ENCODE assay signal across 8 cellular contexts in genomic region chr15:89112341-89112971, GRCh38. TPM values are rescaled to one million over a fixed set of nuclear protein-coding genes. Genes with fewer than 3 reads are reported as not detected.
A peak's percentile ranks its signal among the peaks of the same experiment; 100 is the strongest.
DNase-seq lines count a peak whose midpoint lies in the region; ATAC-seq and TF ChIP-seq lines count a peak whose summit lies in the region.

No MANE protein-coding gene starts in this region.

- no peak overlapping the region for H3K4ac ChIP-seq in IMR-90 (ENCODE audit: low read depth, low read length)

- H2AK9ac ChIP-seq in IMR-90 (replicated peaks; ENCODE audit: low read depth, low read length, poor library complexity), result no peak overlapping the region

- BruUV-seq in IMR-90 (replicated peaks; lab: Mats Ljungman, UMichigan), result no TSS peak

- H4K8ac ChIP-seq in IMR-90 (ENCODE audit: low read depth in 2 of 2, low read length in 2 of 2), result no peak overlapping the region

- dilution Hi-C loops in IMR-90 (cut with HindIII; ENCODE audit: low sequenced_read_pairs, unreplicated experiment), result no loop called here

- H4K20me1 ChIP-seq in IMR-90 (ENCODE audit: insufficient read depth, low read length), result no peaks in the 10 kb centered on the region

- in situ Hi-C loops in IMR-90 (cut with MboI; ENCODE audit: low sequenced_read_pairs), result no loop called here

- H2AK5ac ChIP-seq in IMR-90 (ENCODE audit: low read depth, low read length), result peak overlapping the region; percentile 28

- H3K4me2 ChIP-seq in IMR-90 (ENCODE audit: low read depth, low read length), result no peak overlapping the region

- no peak overlapping the region for H3K56ac ChIP-seq in IMR-90 (ENCODE audit: extremely low read depth, insufficient read depth, low read length)

- no CpG with 5 or more reads among the region's 1 CpG for WGBS in IMR-90 (ENCODE audit: extremely low coverage in 2 of 2, insufficient read length in 1 of 2), 2 experiments
- 15 to 45% methylated on average over 1 of the region's 1 CpG for WGBS in sigmoid colon, 2 donors

- H2BK5ac ChIP-seq in IMR-90 (ENCODE audit: low read depth, low read length, poor library complexity, severe bottlenecking), result no peak overlapping the region

- H2BK20ac ChIP-seq in IMR-90 (ENCODE audit: low read depth, low read length), result no peak overlapping the region

- H3K14ac ChIP-seq in IMR-90 (replicated peaks; ENCODE audit: low read depth, low read length), result no peak overlapping the region

- no peak overlapping the region for H2AFZ ChIP-seq in IMR-90 (replicated peaks; ENCODE audit: low read length, poor library complexity)

- TF ChIP-seq CTCF in IMR-90 (conservative IDR thresholded peaks at IDR 0.05; ENCODE audit: low read depth, low read length) (no peak), sigmoid colon (IDR thresholded peaks at IDR 0.05) (no peak)

- TF ChIP-seq EP300 in sigmoid colon (IDR thresholded peaks at IDR 0.05), result no peak

- ATAC-seq in GM21423 (IDR thresholded peaks at IDR 0.05; ENCODE audit: unreplicated experiment), result peak; percentile 93
- ATAC-seq in IMR-90 (ENCODE audit: low read depth), result peak; percentile 43

- no peak overlapping the region for H2BK120ac ChIP-seq in IMR-90 (ENCODE audit: low read depth, low read length)

- TF ChIP-seq POLR2A in IMR-90 (IDR thresholded peaks at IDR 0.05; ENCODE audit: low read depth, low read length), result no peak
- no peak for TF ChIP-seq POLR2A in sigmoid colon (IDR thresholded peaks at IDR 0.05)

- H3K36me3 ChIP-seq in IMR-90 (ENCODE audit: control insufficient read depth, insufficient read depth, low read length), result peaks cover 12% of the 10 kb centered on the region
- H3K36me3 ChIP-seq in sigmoid colon, result peaks cover 2 to 28% (median 10%) of the 10 kb centered on the region in 4 donors

- H3K4me1 ChIP-seq in IMR-90 (ENCODE audit: control insufficient read depth, insufficient read depth, low read length) (peaks cover 18% of the 10 kb centered on the region), sigmoid colon (peaks cover 0 to 72% (median 55%) of the 10 kb centered on the region in 4 donors)

- no peak overlapping the region for H3K18ac ChIP-seq in IMR-90 (ENCODE audit: low read depth, low read length)

- H4K91ac ChIP-seq in IMR-90 (ENCODE audit: insufficient read depth, low read depth, low read length), result no peak overlapping the region

- peaks cover 20% of the 10 kb centered on the region for H3K9me1 ChIP-seq in IMR-90 (ENCODE audit: insufficient read depth, low read length)

- no peaks in the 10 kb centered on the region for H3K27me3 ChIP-seq in IMR-90 (ENCODE audit: control insufficient read depth, insufficient read depth, low read length)
- no peaks in the 10 kb centered on the region for H3K27me3 ChIP-seq in sigmoid colon

- peak; percentile 51 for DNase-seq in EL
- peak; percentile 49 for DNase-seq in IMR-90
- DNase-seq in epithelial cell of prostate (ENCODE audit: low read depth, low spot score), result no peak
- peak; percentile 65 for DNase-seq in sigmoid colon
- DNase-seq in SW 1271 (lab: John Stamatoyannopoulos, UW), result no peak
- no peak for DNase-seq in NCI-H510A (lab: John Stamatoyannopoulos, UW)
- no peak for DNase-seq in activated naive CD4-positive, alpha-beta T cell (lab: John Stamatoyannopoulos, UW)

- no peak overlapping the region for H2BK15ac ChIP-seq in IMR-90 (ENCODE audit: low read depth, low read length)

- no peak overlapping the region for H3K23ac ChIP-seq in IMR-90 (ENCODE audit: low read depth, low read length)

- CTCF ChIA-PET in IMR-90 (lab: Yijun Ruan, JAX), result interaction anchor here (0.9 to 1.9 kb wide), 3 partner anchors 17 to 65 kb away, joined by 3 to 4 read pairs (median 4); no protein-coding TSS in a partner anchor

- H3K9ac ChIP-seq in IMR-90 (ENCODE audit: low read depth, low read length), result no peak overlapping the region

- no peaks in the 10 kb centered on the region for H3K9me3 ChIP-seq in IMR-90 (ENCODE audit: control insufficient read depth, insufficient read depth, low read length)
- H3K9me3 ChIP-seq in sigmoid colon, result no peaks in the 10 kb centered on the region

- peaks cover 53 to 74% of the 10 kb centered on the region in 2 experiments; a peak in 3 of 4 replicates for H3K79me1 ChIP-seq in IMR-90 (ENCODE audit: low read depth in 1 of 2, low read length in 2 of 2)

- H4K5ac ChIP-seq in IMR-90 (ENCODE audit: low read depth, low read length), result no peak overlapping the region

- no peak overlapping the region for H3K27ac ChIP-seq in IMR-90 (ENCODE audit: insufficient read depth, low read length)
- peak overlapping the region; percentile 23 for H3K27ac ChIP-seq in epithelial cell of prostate
- peak overlapping the region; percentile 53 to 90 (median 70) for H3K27ac ChIP-seq in sigmoid colon

- no peak for TF ChIP-seq RAD21 in IMR-90 (IDR thresholded peaks at IDR 0.05; ENCODE audit: low read length)

- H3K4me3 ChIP-seq in IMR-90 (ENCODE audit: insufficient read depth, low read depth, low read length) (no peak overlapping the region), sigmoid colon (no peak overlapping the region)

- intact Hi-C loops in IMR-90 (cut with micrococcal nuclease), result no loop called here
- intact Hi-C loops in sigmoid colon (cut with DNase I), result no loop called here

- POLR2A ChIA-PET in IMR-90 (lab: Charles Lee; ENCODE audit: unreplicated experiment), result no interaction called here

TF ChIP-seq in IMR-90, 13 proteins besides CTCF, POLR2A, EP300 and RAD21:
- TF ChIP-seq, protein P1, sequence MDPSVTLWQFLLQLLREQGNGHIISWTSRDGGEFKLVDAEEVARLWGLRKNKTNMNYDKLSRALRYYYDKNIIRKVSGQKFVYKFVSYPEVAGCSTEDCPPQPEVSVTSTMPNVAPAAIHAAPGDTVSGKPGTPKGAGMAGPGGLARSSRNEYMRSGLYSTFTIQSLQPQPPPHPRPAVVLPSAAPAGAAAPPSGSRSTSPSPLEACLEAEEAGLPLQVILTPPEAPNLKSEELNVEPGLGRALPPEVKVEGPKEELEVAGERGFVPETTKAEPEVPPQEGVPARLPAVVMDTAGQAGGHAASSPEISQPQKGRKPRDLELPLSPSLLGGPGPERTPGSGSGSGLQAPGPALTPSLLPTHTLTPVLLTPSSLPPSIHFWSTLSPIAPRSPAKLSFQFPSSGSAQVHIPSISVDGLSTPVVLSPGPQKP (IDR thresholded peaks at IDR 0.05; ENCODE audit: borderline replicate concordance, low read depth, low read length), result no peak
- TF ChIP-seq USF2 (IDR thresholded peaks at IDR 0.05; ENCODE audit: low read depth, low read length) (peak; percentile 68), MXI1 (IDR thresholded peaks at IDR 0.05; ENCODE audit: borderline replicate concordance, low read depth, low read length) (no peak)

RNA-seq across cellular contexts. Expression of gene ABHD2, which starts 24.2 kb away (rescaled TPM):
- total RNA-seq in IMR-90 (2012; rRNA removed), result 56.9 and 62.9 TPM in 2 replicates
- polyA plus RNA-seq in IMR-90 (2012; rRNA removed), result 29.4 and 31.2 TPM in 2 replicates
- 5.6 and 10.7 TPM in 2 replicates for polyA plus RNA-seq in IMR-90 (2012; cell fraction: cytosol; rRNA removed)
- 13.8 and 16.1 TPM in 2 replicates for polyA plus RNA-seq in IMR-90 (2012; cell fraction: nucleus; rRNA removed; ENCODE audit: low replicate concordance)
- total RNA-seq in sigmoid colon, result 10 to 100 TPM; 32.9 to 81.5 (median 49.0) TPM
- polyA plus RNA-seq in sigmoid colon, result 10 to 100 TPM in 1 of 3 donors, 1 to 10 TPM in 2; 1.8 to 27.7 (median 4.2) TPM

Comparison
In these comparisons a context has a peak if more than half of its experiments do, and no peak if none do; other contexts are left out.
1. DNase-seq: peak in EL (single experiment), IMR-90 (single experiment) and sigmoid colon (single experiment); none in epithelial cell of prostate (single experiment), SW 1271 (0 of 2), NCI-H510A (single experiment) and activated naive CD4-positive, alpha-beta T cell (0 of 4).